1 cellular context compared by ENCODE assay signal in the genomic region with DNA sequence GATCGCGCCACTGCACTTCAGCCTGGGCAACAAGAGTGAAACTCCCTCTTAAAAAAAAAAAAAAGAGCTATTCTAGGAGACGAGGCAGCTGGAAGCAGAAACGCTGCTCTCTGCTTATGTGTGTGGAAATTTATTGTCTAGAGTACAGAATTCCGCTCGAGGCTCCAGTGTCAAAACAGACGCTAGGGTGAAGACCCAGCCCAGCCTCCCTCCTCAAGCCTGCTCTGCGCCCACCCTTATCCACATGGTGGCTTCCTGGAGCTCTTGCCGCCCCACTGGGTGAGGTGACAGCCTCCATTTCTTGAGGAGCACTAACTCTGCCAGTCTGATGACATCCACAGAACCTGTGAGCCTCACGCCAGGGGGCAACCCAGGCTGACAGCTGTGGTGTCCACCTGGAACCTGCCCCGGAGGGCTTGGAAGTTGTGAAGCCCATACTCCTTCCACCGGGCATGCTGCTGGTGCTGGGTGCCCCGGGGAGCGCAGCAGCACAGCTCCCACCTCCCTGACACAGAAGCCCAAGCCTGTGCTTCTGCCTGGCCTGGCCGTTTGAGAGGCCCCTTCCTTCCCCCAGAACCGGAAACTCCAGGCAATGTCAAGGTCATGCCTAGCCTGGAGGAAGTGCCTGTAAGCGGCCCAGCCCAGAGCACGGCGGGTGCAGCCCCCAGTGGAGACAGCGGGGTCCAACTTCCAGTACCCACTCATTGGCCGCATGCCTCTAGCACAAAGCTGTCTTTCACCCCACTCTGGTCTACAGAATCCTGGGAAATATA.
TF ChIP-seq lines count a peak whose summit lies in the region.

No MANE protein-coding gene starts in this region.

TF ChIP-seq in HepG2, 621 proteins besides CTCF, POLR2A, EP300 and RAD21 (continued from another document and continues in another):
- TF ChIP-seq ZNF292 (CRISPR knock-in tag; IDR thresholded peaks at IDR 0.05; ENCODE audit: borderline replicate concordance, low read depth) (no peak), ESRRA (CRISPR knock-in tag; IDR thresholded peaks at IDR 0.05; ENCODE audit: low read depth) (peak; percentile 27; the same call in 1 of the 2 replicates), ZNF556 (CRISPR knock-in tag; IDR thresholded peaks at IDR 0.05; ENCODE audit: borderline replicate concordance) (no peak), SNAPC2 (CRISPR knock-in tag; IDR thresholded peaks at IDR 0.05) (no peak), ARNTL (CRISPR knock-in tag; IDR thresholded peaks at IDR 0.05) (no peak), ZNF124 (CRISPR knock-in tag; IDR thresholded peaks at IDR 0.05) (no peak), ZNF790 (CRISPR knock-in tag; IDR thresholded peaks at IDR 0.05; ENCODE audit: borderline replicate concordance) (no peak), ZNF441 (CRISPR knock-in tag; IDR thresholded peaks at IDR 0.05; ENCODE audit: borderline replicate concordance) (no peak), SMARCE1 (IDR thresholded peaks at IDR 0.05; ENCODE audit: borderline replicate concordance) (no peak), SOX13 (IDR thresholded peaks at IDR 0.05) (no peak), SOX13 (CRISPR knock-in tag; conservative IDR thresholded peaks at IDR 0.05 in 1 of 2, IDR thresholded peaks at IDR 0.05 in 1 of 2) (peak in 1 of 2 experiments; percentile 38; a peak in 1 of 4 replicates), KLF9 (CRISPR knock-in tag; IDR thresholded peaks at IDR 0.05; ENCODE audit: low read depth) (no peak), ZNF251 (CRISPR knock-in tag; IDR thresholded peaks at IDR 0.05) (no peak), ZFP90 (CRISPR knock-in tag; IDR thresholded peaks at IDR 0.05; ENCODE audit: borderline replicate concordance) (no peak), TMF1 (CRISPR knock-in tag; IDR thresholded peaks at IDR 0.05; ENCODE audit: low read depth) (no peak), NKX3-1 (CRISPR knock-in tag; IDR thresholded peaks at IDR 0.05) (no peak), TBX2 (CRISPR knock-in tag; IDR thresholded peaks at IDR 0.05; ENCODE audit: borderline replicate concordance) (peak; percentile 30; the same call in 1 of the 2 replicates), NAIF1 (CRISPR knock-in tag; IDR thresholded peaks at IDR 0.05; ENCODE audit: borderline replicate concordance) (no peak), SUZ12 (IDR thresholded peaks at IDR 0.05; ENCODE audit: low read depth, low read length) (no peak), ZNF235 (CRISPR knock-in tag; IDR thresholded peaks at IDR 0.05; ENCODE audit: borderline replicate concordance) (no peak), MBD4 (IDR thresholded peaks at IDR 0.05; ENCODE audit: borderline replicate concordance, low read length) (no peak), TAF15 (IDR thresholded peaks at IDR 0.05; ENCODE audit: low read depth, low read length, poor library complexity, severe bottlenecking) (no peak), TBL1XR1 (IDR thresholded peaks at IDR 0.05; ENCODE audit: borderline replicate concordance, low read length, partially characterized antibody) (peak; percentile 27)
- TF ChIP-seq, protein P1, sequence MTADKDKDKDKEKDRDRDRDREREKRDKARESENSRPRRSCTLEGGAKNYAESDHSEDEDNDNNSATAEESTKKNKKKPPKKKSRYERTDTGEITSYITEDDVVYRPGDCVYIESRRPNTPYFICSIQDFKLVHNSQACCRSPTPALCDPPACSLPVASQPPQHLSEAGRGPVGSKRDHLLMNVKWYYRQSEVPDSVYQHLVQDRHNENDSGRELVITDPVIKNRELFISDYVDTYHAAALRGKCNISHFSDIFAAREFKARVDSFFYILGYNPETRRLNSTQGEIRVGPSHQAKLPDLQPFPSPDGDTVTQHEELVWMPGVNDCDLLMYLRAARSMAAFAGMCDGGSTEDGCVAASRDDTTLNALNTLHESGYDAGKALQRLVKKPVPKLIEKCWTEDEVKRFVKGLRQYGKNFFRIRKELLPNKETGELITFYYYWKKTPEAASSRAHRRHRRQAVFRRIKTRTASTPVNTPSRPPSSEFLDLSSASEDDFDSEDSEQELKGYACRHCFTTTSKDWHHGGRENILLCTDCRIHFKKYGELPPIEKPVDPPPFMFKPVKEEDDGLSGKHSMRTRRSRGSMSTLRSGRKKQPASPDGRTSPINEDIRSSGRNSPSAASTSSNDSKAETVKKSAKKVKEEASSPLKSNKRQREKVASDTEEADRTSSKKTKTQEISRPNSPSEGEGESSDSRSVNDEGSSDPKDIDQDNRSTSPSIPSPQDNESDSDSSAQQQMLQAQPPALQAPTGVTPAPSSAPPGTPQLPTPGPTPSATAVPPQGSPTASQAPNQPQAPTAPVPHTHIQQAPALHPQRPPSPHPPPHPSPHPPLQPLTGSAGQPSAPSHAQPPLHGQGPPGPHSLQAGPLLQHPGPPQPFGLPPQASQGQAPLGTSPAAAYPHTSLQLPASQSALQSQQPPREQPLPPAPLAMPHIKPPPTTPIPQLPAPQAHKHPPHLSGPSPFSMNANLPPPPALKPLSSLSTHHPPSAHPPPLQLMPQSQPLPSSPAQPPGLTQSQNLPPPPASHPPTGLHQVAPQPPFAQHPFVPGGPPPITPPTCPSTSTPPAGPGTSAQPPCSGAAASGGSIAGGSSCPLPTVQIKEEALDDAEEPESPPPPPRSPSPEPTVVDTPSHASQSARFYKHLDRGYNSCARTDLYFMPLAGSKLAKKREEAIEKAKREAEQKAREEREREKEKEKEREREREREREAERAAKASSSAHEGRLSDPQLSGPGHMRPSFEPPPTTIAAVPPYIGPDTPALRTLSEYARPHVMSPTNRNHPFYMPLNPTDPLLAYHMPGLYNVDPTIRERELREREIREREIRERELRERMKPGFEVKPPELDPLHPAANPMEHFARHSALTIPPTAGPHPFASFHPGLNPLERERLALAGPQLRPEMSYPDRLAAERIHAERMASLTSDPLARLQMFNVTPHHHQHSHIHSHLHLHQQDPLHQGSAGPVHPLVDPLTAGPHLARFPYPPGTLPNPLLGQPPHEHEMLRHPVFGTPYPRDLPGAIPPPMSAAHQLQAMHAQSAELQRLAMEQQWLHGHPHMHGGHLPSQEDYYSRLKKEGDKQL (CRISPR knock-in tag; IDR thresholded peaks at IDR 0.05; ENCODE audit: low read depth): no peak
- TF ChIP-seq, protein P2, sequence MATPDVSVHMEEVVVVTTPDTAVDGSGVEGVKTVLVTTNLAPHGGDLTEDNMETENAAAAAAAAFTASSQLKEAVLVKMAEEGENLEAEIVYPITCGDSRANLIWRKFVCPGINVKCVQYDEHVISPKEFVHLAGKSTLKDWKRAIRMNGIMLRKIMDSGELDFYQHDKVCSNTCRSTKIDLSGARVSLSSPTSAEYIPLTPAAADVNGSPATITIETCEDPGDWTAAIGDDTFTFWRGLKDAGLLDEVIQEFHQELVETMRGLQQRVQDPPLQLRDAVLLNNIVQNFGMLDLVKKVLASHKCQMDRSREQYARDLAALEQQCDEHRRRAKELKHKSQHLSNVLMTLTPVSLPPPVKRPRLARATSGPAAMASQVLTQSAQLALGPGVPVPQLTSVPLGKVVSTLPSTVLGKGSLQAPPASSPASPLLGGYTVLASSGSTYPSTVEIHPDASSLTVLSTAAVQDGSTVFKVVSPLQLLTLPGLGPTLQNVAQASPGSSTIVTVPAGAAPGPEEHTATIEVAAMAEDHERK (CRISPR knock-in tag; IDR thresholded peaks at IDR 0.05; ENCODE audit: low read depth): no peak
- TF ChIP-seq, protein P3, sequence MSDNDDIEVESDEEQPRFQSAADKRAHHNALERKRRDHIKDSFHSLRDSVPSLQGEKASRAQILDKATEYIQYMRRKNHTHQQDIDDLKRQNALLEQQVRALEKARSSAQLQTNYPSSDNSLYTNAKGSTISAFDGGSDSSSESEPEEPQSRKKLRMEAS (IDR thresholded peaks at IDR 0.05): peak; percentile 62
- TF ChIP-seq, protein P4, sequence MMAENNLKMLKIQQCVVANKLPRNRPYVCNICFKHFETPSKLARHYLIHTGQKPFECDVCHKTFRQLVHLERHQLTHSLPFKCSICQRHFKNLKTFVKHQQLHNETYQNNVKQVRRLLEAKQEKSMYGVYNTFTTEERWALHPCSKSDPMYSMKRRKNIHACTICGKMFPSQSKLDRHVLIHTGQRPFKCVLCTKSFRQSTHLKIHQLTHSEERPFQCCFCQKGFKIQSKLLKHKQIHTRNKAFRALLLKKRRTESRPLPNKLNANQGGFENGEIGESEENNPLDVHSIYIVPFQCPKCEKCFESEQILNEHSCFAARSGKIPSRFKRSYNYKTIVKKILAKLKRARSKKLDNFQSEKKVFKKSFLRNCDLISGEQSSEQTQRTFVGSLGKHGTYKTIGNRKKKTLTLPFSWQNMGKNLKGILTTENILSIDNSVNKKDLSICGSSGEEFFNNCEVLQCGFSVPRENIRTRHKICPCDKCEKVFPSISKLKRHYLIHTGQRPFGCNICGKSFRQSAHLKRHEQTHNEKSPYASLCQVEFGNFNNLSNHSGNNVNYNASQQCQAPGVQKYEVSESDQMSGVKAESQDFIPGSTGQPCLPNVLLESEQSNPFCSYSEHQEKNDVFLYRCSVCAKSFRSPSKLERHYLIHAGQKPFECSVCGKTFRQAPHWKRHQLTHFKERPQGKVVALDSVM (CRISPR knock-in tag; IDR thresholded peaks at IDR 0.05): no peak
- TF ChIP-seq, protein P5, sequence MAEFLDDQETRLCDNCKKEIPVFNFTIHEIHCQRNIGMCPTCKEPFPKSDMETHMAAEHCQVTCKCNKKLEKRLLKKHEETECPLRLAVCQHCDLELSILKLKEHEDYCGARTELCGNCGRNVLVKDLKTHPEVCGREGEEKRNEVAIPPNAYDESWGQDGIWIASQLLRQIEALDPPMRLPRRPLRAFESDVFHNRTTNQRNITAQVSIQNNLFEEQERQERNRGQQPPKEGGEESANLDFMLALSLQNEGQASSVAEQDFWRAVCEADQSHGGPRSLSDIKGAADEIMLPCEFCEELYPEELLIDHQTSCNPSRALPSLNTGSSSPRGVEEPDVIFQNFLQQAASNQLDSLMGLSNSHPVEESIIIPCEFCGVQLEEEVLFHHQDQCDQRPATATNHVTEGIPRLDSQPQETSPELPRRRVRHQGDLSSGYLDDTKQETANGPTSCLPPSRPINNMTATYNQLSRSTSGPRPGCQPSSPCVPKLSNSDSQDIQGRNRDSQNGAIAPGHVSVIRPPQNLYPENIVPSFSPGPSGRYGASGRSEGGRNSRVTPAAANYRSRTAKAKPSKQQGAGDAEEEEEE (CRISPR knock-in tag; IDR thresholded peaks at IDR 0.05; ENCODE audit: borderline replicate concordance): no peak
- TF ChIP-seq, protein P6, sequence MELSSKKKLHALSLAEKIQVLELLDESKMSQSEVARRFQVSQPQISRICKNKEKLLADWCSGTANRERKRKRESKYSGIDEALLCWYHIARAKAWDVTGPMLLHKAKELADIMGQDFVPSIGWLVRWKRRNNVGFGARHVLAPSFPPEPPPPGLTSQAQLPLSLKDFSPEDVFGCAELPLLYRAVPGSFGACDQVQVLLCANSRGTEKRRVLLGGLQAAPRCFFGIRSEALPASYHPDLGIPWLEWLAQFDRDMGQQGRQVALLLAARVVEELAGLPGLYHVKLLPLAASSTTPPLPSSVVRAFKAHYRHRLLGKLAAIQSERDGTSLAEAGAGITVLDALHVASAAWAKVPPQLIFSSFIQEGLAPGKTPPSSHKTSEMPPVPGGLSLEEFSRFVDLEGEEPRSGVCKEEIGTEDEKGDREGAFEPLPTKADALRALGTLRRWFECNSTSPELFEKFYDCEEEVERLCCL (CRISPR knock-in tag; IDR thresholded peaks at IDR 0.05; ENCODE audit: borderline replicate concordance): no peak
- TF ChIP-seq, protein P7, sequence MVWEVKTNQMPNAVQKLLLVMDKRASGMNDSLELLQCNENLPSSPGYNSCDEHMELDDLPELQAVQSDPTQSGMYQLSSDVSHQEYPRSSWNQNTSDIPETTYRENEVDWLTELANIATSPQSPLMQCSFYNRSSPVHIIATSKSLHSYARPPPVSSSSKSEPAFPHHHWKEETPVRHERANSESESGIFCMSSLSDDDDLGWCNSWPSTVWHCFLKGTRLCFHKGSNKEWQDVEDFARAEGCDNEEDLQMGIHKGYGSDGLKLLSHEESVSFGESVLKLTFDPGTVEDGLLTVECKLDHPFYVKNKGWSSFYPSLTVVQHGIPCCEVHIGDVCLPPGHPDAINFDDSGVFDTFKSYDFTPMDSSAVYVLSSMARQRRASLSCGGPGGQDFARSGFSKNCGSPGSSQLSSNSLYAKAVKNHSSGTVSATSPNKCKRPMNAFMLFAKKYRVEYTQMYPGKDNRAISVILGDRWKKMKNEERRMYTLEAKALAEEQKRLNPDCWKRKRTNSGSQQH (CRISPR knock-in tag; IDR thresholded peaks at IDR 0.05; ENCODE audit: low read depth): no peak
- TF ChIP-seq, protein P8, sequence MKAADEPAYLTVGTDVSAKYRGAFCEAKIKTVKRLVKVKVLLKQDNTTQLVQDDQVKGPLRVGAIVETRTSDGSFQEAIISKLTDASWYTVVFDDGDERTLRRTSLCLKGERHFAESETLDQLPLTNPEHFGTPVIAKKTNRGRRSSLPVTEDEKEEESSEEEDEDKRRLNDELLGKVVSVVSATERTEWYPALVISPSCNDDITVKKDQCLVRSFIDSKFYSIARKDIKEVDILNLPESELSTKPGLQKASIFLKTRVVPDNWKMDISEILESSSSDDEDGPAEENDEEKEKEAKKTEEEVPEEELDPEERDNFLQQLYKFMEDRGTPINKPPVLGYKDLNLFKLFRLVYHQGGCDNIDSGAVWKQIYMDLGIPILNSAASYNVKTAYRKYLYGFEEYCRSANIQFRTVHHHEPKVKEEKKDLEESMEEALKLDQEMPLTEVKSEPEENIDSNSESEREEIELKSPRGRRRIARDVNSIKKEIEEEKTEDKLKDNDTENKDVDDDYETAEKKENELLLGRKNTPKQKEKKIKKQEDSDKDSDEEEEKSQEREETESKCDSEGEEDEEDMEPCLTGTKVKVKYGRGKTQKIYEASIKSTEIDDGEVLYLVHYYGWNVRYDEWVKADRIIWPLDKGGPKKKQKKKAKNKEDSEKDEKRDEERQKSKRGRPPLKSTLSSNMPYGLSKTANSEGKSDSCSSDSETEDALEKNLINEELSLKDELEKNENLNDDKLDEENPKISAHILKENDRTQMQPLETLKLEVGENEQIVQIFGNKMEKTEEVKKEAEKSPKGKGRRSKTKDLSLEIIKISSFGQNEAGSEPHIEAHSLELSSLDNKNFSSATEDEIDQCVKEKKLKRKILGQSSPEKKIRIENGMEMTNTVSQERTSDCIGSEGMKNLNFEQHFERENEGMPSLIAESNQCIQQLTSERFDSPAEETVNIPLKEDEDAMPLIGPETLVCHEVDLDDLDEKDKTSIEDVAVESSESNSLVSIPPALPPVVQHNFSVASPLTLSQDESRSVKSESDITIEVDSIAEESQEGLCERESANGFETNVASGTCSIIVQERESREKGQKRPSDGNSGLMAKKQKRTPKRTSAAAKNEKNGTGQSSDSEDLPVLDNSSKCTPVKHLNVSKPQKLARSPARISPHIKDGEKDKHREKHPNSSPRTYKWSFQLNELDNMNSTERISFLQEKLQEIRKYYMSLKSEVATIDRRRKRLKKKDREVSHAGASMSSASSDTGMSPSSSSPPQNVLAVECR (CRISPR knock-in tag; IDR thresholded peaks at IDR 0.05; ENCODE audit: borderline replicate concordance): no peak; the same call in 1 of the 2 replicates
